In the genomic region with DNA sequence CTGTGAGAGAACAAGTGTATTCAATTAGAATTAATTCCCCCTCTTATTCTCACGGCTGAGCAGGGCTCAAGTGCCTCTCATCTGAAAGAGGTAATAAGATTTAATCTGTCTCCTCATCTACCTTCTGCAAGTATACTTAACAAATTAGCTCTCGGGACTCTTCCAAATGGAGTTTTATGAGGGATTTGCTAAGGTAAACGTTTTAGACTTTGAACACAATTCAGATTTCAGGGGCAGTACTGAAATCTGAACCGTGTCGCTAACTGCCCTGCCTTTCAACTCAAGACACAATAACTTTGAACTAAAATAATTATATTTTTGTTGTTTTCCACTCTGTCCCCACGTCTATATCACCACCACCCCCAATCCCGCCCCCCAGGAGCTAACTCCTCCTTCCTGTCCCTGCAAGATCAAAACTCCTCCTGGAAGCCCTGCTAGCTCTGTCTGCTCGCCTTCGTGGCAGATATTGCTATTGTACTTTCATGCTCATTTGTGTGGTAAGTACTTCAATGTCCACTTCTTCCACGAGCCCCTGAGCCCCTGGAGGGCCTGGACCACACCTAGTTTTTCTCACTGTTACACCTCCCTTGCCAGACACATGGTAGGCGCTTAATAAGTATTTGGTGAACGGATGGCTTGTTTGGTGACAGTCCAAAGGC, we compare ENCODE assay signal across 9 cellular contexts. TPM values are rescaled to one million over a fixed set of nuclear protein-coding genes. Genes with fewer than 3 reads are reported as not detected.
DNase-seq lines count a peak whose midpoint lies in the region; FAIRE-seq and TF ChIP-seq lines count a peak whose summit lies in the region.
"Not testable (repeated sequence)": the region's sequence is repeated elsewhere in the genome, so short reads cannot be mapped to it uniquely, and the experiment has no call there.
"Had no signal": no experiment of that assay in that cellular context is flagged by ENCODE, and none has a peak within 500 bp of the region (broad histone marks: within the 10 kb centered on the region; RNA-seq: fewer than 3 reads in every experiment).

No MANE protein-coding gene starts in this region.

- peak overlapping the region; percentile 59 for H3K4me3 ChIP-seq in LNCaP clone FGC (ENCODE audit: low read depth, low read length)
- H3K4me3 ChIP-seq in endothelial cell of umbilical vein (replicated peaks in 1 of 3; ENCODE audit: insufficient read depth in 1 of 3, low read depth in 1 of 3, low read length in 3 of 3): peak overlapping the region in 2 of 3 experiments; percentile 7 to 37
- peak overlapping the region; percentile 66 to 70 for H3K4me3 ChIP-seq in kidney (ENCODE audit: low read length in 2 of 2)
- peak overlapping the region; percentile 61 for H3K4me3 ChIP-seq in ovary

- not testable (repeated sequence) for H3K9me1 ChIP-seq in endothelial cell of umbilical vein (replicated peaks; ENCODE audit: control insufficient read depth, extremely low read depth, insufficient read depth, low read length)

- not testable (repeated sequence) for H3K4me1 ChIP-seq in endothelial cell of umbilical vein (ENCODE audit: control insufficient read depth, extremely low read depth, insufficient read depth, low read length); kidney (ENCODE audit: control insufficient read depth in 1 of 2, insufficient read depth in 1 of 2, low read depth in 1 of 2, low read length in 2 of 2); ovary (ENCODE audit: insufficient read depth)

- CTCF ChIA-PET in RWPE1 (lab: Yijun Ruan, JAX): not testable (repeated sequence)
- CTCF ChIA-PET in endothelial cell of umbilical vein (lab: Charles Lee): interaction anchor here (1.8 kb wide), 1 partner anchor 148 kb away, joined by 7 read pairs; no protein-coding TSS in a partner anchor

- H3K9me3 Mint-ChIP-seq in activated naive CD8-positive, alpha-beta T cell treated with anti-CD3 and anti-CD28 coated beads for 36 hours; type B pancreatic cell: not testable (repeated sequence)

- not testable (repeated sequence) for H3K9me3 ChIP-seq in endothelial cell of umbilical vein (replicated peaks; ENCODE audit: control insufficient read depth, insufficient read depth, low read length); kidney (ENCODE audit: control insufficient read depth in 1 of 2, low read length in 2 of 2); ovary

- FAIRE-seq in endothelial cell of umbilical vein (lab: Jason Lieb, UNC); kidney (lab: Jason Lieb, UNC): not testable (repeated sequence)

- peaks cover 34% of the 10 kb centered on the region for H3K4me1 Mint-ChIP-seq in activated naive CD8-positive, alpha-beta T cell treated with anti-CD3 and anti-CD28 coated beads for 36 hours
- H3K4me1 Mint-ChIP-seq in type B pancreatic cell (ENCODE audit: unreplicated experiment): peaks cover 32% of the 10 kb centered on the region

- TF ChIP-seq EP300 in ovary (IDR thresholded peaks at IDR 0.05): not testable (repeated sequence)

- peak overlapping the region; percentile 40 for H3K4me2 ChIP-seq in endothelial cell of umbilical vein (ENCODE audit: insufficient read depth, low read length)

- TF ChIP-seq POLR2A in endothelial cell of umbilical vein (IDR thresholded peaks at IDR 0.05; ENCODE audit: low read depth, low read length); ovary (IDR thresholded peaks at IDR 0.05): not testable (repeated sequence)

- H3K27ac ChIP-seq in RWPE1 (peak overlapping the region; percentile 86), ovary (peak overlapping the region; percentile 85 to 95)
- not testable (repeated sequence) for H3K27ac ChIP-seq in endothelial cell of umbilical vein (ENCODE audit: insufficient read depth, low read depth, low read length); kidney (ENCODE audit: low read depth in 2 of 2, low read length in 2 of 2)

- peak overlapping the region; percentile 66 for H2AFZ ChIP-seq in endothelial cell of umbilical vein (ENCODE audit: low read depth, low read length)

- not testable (repeated sequence) for H3K36me3 ChIP-seq in endothelial cell of umbilical vein (ENCODE audit: control insufficient read depth in 2 of 2, extremely low read depth in 1 of 2, insufficient read depth in 2 of 2, low read length in 2 of 2); kidney (ENCODE audit: control insufficient read depth in 1 of 2, insufficient read depth in 2 of 2, low read length in 2 of 2); ovary

- not testable (repeated sequence) for BruUV-seq in endothelial cell of umbilical vein (replicated peaks; lab: Mats Ljungman, UMichigan)

- DNase-seq in DMS79 treated with DMSO at 0.1 percent for 48 hours (lab: John Stamatoyannopoulos, UW) (peak; percentile 92), ovary (peak in 1 of 5 donors; percentile 24)
- not testable (repeated sequence) for DNase-seq in LNCaP clone FGC (ENCODE audit: low read depth); RWPE1 (ENCODE audit: low spot score); activated naive CD8-positive, alpha-beta T cell treated with anti-CD3 and anti-CD28 coated beads for 36 hours; endothelial cell of umbilical vein (ENCODE audit: low read depth, low spot score); kidney; type B pancreatic cell (ENCODE audit: extremely low spot score, unreplicated experiment)

- H4K20me1 ChIP-seq in endothelial cell of umbilical vein (replicated peaks; ENCODE audit: control insufficient read depth, extremely low read depth, insufficient read depth, low read length): not testable (repeated sequence)

- not testable (repeated sequence) for H3K27me3 Mint-ChIP-seq in activated naive CD8-positive, alpha-beta T cell treated with anti-CD3 and anti-CD28 coated beads for 36 hours; type B pancreatic cell

- 6 to 8% (median 6%) methylated on average over 12 of the region's 12 CpGs for WGBS in ovary, 3 donors

- dilution Hi-C loops in endothelial cell of umbilical vein (cut with MboI; ENCODE audit: extremely low pct_ligation_motif_present, low sequenced_read_pairs): not testable (repeated sequence)

- peak overlapping the region; percentile 83 for H3K4me3 Mint-ChIP-seq in activated naive CD8-positive, alpha-beta T cell treated with anti-CD3 and anti-CD28 coated beads for 36 hours
- H3K4me3 Mint-ChIP-seq in type B pancreatic cell: peak overlapping the region; percentile 90

- not testable (repeated sequence) for H3K36me3 Mint-ChIP-seq in activated naive CD8-positive, alpha-beta T cell treated with anti-CD3 and anti-CD28 coated beads for 36 hours; type B pancreatic cell

- H3K27me3 ChIP-seq in endothelial cell of umbilical vein (ENCODE audit: control insufficient read depth in 2 of 2, insufficient read depth in 2 of 2, low read length in 2 of 2); ovary: not testable (repeated sequence)

- not testable (repeated sequence) for H3K79me2 ChIP-seq in endothelial cell of umbilical vein (ENCODE audit: control insufficient read depth, insufficient read depth, low read length)

- intact Hi-C loops in endothelial cell of umbilical vein (cut with micrococcal nuclease): loop anchor here (5.0 to 10.0 kb wide), 4 partner anchors 148 to 560 kb away; partner anchors contain the start of genes OSBPL11, SLC41A3 and ZXDC
- intact Hi-C loops in kidney (cut with DNase I): not testable (repeated sequence)
- intact Hi-C loops in ovary (cut with DNase I): loop anchor here in 1 of 4 donors (10.0 kb wide), 1 partner anchor 150 kb away; no protein-coding TSS in a partner anchor

- POLR2A ChIA-PET in RWPE1 (lab: Yijun Ruan, JAX; ENCODE audit: low non-redundant PET): not testable (repeated sequence)
- POLR2A ChIA-PET in endothelial cell of umbilical vein (lab: Charles Lee): interaction anchor here (0.6 kb wide), 1 partner anchor 1844 kb away, joined by 4 read pairs; no protein-coding TSS in a partner anchor

- peak overlapping the region; percentile 66 for H3K27ac Mint-ChIP-seq in activated naive CD8-positive, alpha-beta T cell treated with anti-CD3 and anti-CD28 coated beads for 36 hours
- H3K27ac Mint-ChIP-seq in type B pancreatic cell: peak overlapping the region; percentile 87

- H3K9ac ChIP-seq in endothelial cell of umbilical vein (replicated peaks; ENCODE audit: extremely low read depth, insufficient read depth, low read length): peak overlapping the region; percentile 16
- peak overlapping the region; percentile 32 to 40 for H3K9ac ChIP-seq in kidney (ENCODE audit: low read length in 2 of 2)

- TF ChIP-seq CTCF in LNCaP clone FGC (IDR thresholded peaks at IDR 0.05; ENCODE audit: control insufficient read depth, extremely low read depth, insufficient read depth); RWPE1 (conservative IDR thresholded peaks at IDR 0.05; ENCODE audit: low read depth); endothelial cell of umbilical vein (IDR thresholded peaks at IDR 0.05; ENCODE audit: extremely low read depth in 1 of 2, insufficient read depth in 1 of 2, low read depth in 1 of 2, low read length in 2 of 2); kidney (IDR thresholded peaks at IDR 0.05; ENCODE audit: borderline replicate concordance, extremely low read depth, insufficient read depth); ovary (IDR thresholded peaks at IDR 0.05); type B pancreatic cell (conservative IDR thresholded peaks at IDR 0.05): not testable (repeated sequence)

RNA-seq across cellular contexts. Expression of gene ROPN1B, which starts 54.1 kb away (rescaled TPM):
- total RNA-seq in activated naive CD8-positive, alpha-beta T cell treated with anti-CD3 and anti-CD28 coated beads for 36 hours: not detected
- total RNA-seq in endothelial cell of umbilical vein: not detected in 2 replicates
- polyA plus RNA-seq in endothelial cell of umbilical vein: not detected in 2 replicates
- not detected in 2 replicates for polyA plus RNA-seq in endothelial cell of umbilical vein (2011; cell fraction: cytosol; rRNA removed)
- polyA plus RNA-seq in endothelial cell of umbilical vein (2011; cell fraction: nucleus; rRNA removed): not detected in 2 replicates
- not detected in 2 replicates for polyA plus RNA-seq in endothelial cell of umbilical vein (2012)
- polyA minus RNA-seq in endothelial cell of umbilical vein: not detected in 2 replicates
- not detected for polyA minus RNA-seq in endothelial cell of umbilical vein (2011; cell fraction: cytosol; rRNA and poly(A)+ RNA removed)
- not detected in 2 replicates for polyA minus RNA-seq in endothelial cell of umbilical vein (2011; cell fraction: nucleus; rRNA and poly(A)+ RNA removed)
- total RNA-seq in kidney: not detected
- polyA plus RNA-seq in kidney (ENCODE audit: insufficient read depth, low read depth, low replicate concordance): not detected
- total RNA-seq in ovary: under 1 TPM in 1 of 7 donors, not detected in 6; 0.23 TPM
- polyA plus RNA-seq in ovary: not detected
- total RNA-seq in type B pancreatic cell (ENCODE audit: low replicate concordance): 0.53 and 1.2 TPM in 2 replicates
- total RNA-seq: T-helper 2 cell treated with Interferon-gamma antibody and Interleukin-4, amounts not matched to agents 100 ng/mL and 5 ng/mL, for 36 hours had no signal
